ENCODE assay signal across 22 cellular contexts in the genomic region with DNA sequence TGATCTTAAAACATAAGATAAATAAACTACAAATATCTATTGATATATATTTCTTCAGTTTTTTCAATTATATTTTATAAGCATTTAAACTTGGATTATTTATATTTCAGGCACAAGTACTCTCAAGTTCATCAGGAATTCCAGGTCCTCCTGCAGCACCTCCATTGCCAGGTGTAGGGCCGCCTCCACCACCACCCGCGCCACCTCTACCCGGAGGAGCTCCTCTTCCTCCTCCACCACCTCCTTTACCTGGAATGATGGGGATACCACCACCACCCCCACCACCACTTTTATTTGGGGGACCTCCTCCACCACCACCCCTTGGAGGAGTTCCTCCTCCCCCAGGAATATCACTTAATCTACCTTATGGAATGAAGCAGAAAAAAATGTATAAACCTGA.
"Had no signal": no experiment of that assay in that cellular context is flagged by ENCODE, and none has a peak within 500 bp of the region (broad histone marks: within the 10 kb centered on the region; RNA-seq: fewer than 3 reads in every experiment).

No MANE protein-coding gene starts in this region.

- H3K4me3 Mint-ChIP-seq: immature natural killer cell, memory B cell, mesothelial cell of epicardium, naive B cell had no signal

- H3K4me1 Mint-ChIP-seq: immature natural killer cell, memory B cell, mesothelial cell of epicardium, naive B cell had no signal

- H3K27ac Mint-ChIP-seq: immature natural killer cell, memory B cell, mesothelial cell of epicardium, naive B cell had no signal

- FAIRE-seq: islet of Langerhans, keratinocyte had no signal

- H3K27me3 Mint-ChIP-seq: memory B cell, naive B cell had no signal

- DNase-seq: hippocampal formation, hypothalamus, immature natural killer cell, islet precursor cell, kidney, kidney glomerular epithelial cell, left cardiac atrium, left colon, left lung, left ventricle myocardium inferior, left ventricle myocardium superior, lower lobe of right lung, mammary epithelial cell, mesenchymal stem cell, mesendoderm, midbrain, mucosa of descending colon, naive B cell had no signal
